ENCODE assay signal across 24 cellular contexts in genomic region chr1:221998186-221998612, GRCh38.
A peak's percentile ranks its signal among the peaks of the same experiment; 100 is the strongest.
DNase-seq lines count a peak whose midpoint lies in the region; ATAC-seq and TF ChIP-seq lines count a peak whose summit lies in the region.
"Had no signal": no experiment of that assay in that cellular context is flagged by ENCODE, and none has a peak within 500 bp of the region (broad histone marks: within the 10 kb centered on the region; RNA-seq: fewer than 3 reads in every experiment).

No MANE protein-coding gene starts in this region.

- H3K9me3 Mint-ChIP-seq in GM23338 (no peaks in the 10 kb centered on the region), T-cell (no peaks in the 10 kb centered on the region)
- no peaks in the 10 kb centered on the region for H3K9me3 Mint-ChIP-seq in effector memory CD8-positive, alpha-beta T cell
- H3K9me3 Mint-ChIP-seq: central memory CD8-positive, alpha-beta T cell; neural crest cell had no signal

- ATAC-seq in GM23338: no peak
- no peak for ATAC-seq in effector memory CD8-positive, alpha-beta T cell (replicated peaks)
- ATAC-seq in T-cell (replicated peaks in 1 of 4): no peak
- ATAC-seq: mucosa of descending colon; stimulated activated naive CD8-positive, alpha-beta T cell treated with anti-CD3 and anti-CD28 coated beads, Interleukin-15, Interleukin-2, amounts not matched to agents 100 U/mL and 50 U/mL, for 24 hours had no signal

- no peak overlapping the region for H3K9ac ChIP-seq in mesenchymal stem cell (ENCODE audit: low read length)

- no peaks in the 10 kb centered on the region for H3K79me2 ChIP-seq in GM23338 (replicated peaks; ENCODE audit: insufficient read depth)

- H3K27me3 ChIP-seq in GM23338 (ENCODE audit: insufficient read depth) (no peaks in the 10 kb centered on the region), mesenchymal stem cell (ENCODE audit: control insufficient read depth in 1 of 2, insufficient read depth in 1 of 2, low read length in 2 of 2) (no peaks in the 10 kb centered on the region)
- H3K27me3 ChIP-seq: transverse colon had no signal

- no peaks in the 10 kb centered on the region for H4K20me1 ChIP-seq in GM23338 (replicated peaks; ENCODE audit: insufficient read depth)

- H3K36me3 ChIP-seq in GM23338 (ENCODE audit: insufficient read depth) (no peaks in the 10 kb centered on the region), mesenchymal stem cell (ENCODE audit: control insufficient read depth in 1 of 2, insufficient read depth in 2 of 2, low read depth in 1 of 2, low read length in 2 of 2) (no peaks in the 10 kb centered on the region)
- H3K36me3 ChIP-seq: prostate gland, transverse colon had no signal

- DNase-seq in GM23338 (ENCODE audit: low spot score) (no peak), OCI-M1 (lab: John Stamatoyannopoulos, UW) (peak; percentile 46), choroid plexus epithelial cell (ENCODE audit: low read depth) (peak; percentile 71), mesenchymal stem cell (peak; percentile 49), NCI-H2081 (lab: John Stamatoyannopoulos, UW) (no peak), T-cell (no peak)
- DNase-seq in effector memory CD8-positive, alpha-beta T cell: no peak
- DNase-seq: activated CD4-positive, alpha-beta T cell treated with anti-CD3 and anti-CD28 coated beads, Interleukin-2, amount 50 U/mL, for 4 hours; activated CD8-positive, alpha-beta memory T cell treated with anti-CD3 and anti-CD28 coated beads, Interleukin-2, amount 50 U/mL, for 48 hours; activated effector memory CD4-positive, alpha-beta T cell treated with Interleukin-2 at 50 U/mL for 16 hours; CD8-positive, alpha-beta memory T cell; DMS79; H7; mucosa of descending colon; NCI-H1417 treated with DMSO at 0.1 percent for 48 hours; NCI-H510A treated with DMSO at 0.1 percent for 48 hours; small intestine; stimulated activated CD4-positive, alpha-beta T cell treated with anti-CD3 and anti-CD28 coated beads, Interleukin-4, amount 100 ng/mL, for 1 hour; stimulated activated naive CD8-positive, alpha-beta T cell treated with anti-CD3 and anti-CD28 coated beads, Interleukin-15, Interleukin-2, amounts not matched to agents 100 U/mL and 50 U/mL, for 24 hours; SW 1271; transverse colon had no signal

- no peak overlapping the region for H2BK12ac ChIP-seq in mesenchymal stem cell (ENCODE audit: low read length in 2 of 2)

- H3K4me2 ChIP-seq in GM23338: no peak overlapping the region
- no peak overlapping the region for H3K4me2 ChIP-seq in mesenchymal stem cell (ENCODE audit: low read length, poor library complexity, severe bottlenecking)

- no peaks in the 10 kb centered on the region for H3F3A ChIP-seq in GM23338 (replicated peaks; ENCODE audit: low read depth)

- H2BK120ac ChIP-seq in mesenchymal stem cell (ENCODE audit: low read depth, low read length): no peak overlapping the region

- H3K9me2 ChIP-seq in GM23338 (ENCODE audit: insufficient read depth): 0 out of 2 replicates have a peak, but pooled peaks cover 4% of the 10 kb centered on the region

- POLR2A ChIA-PET in T-cell (lab: Charles Lee): no interaction called here

- no peak overlapping the region for H3K4ac ChIP-seq in mesenchymal stem cell (ENCODE audit: low read depth in 1 of 2, low read length in 2 of 2)

- H3K9me3 ChIP-seq in mesenchymal stem cell (ENCODE audit: control insufficient read depth, low read length): no peaks in the 10 kb centered on the region
- H3K9me3 ChIP-seq: mucosa of descending colon, prostate gland, transverse colon had no signal

- H2AK5ac ChIP-seq in mesenchymal stem cell (ENCODE audit: low read length, severe bottlenecking): no peak overlapping the region

- H3K4me1 Mint-ChIP-seq in GM23338 (peaks cover 5% of the 10 kb centered on the region; the same call in 2 of the 3 replicates), T-cell (peaks cover 0 to 13% (median 4%) of the 10 kb centered on the region in 3 donors)
- H3K4me1 Mint-ChIP-seq in effector memory CD8-positive, alpha-beta T cell (ENCODE audit: low read depth in 2 of 2): peaks cover 3 to 10% of the 10 kb centered on the region in 2 donors
- H3K4me1 Mint-ChIP-seq: neural crest cell had no signal

- H2BK5ac ChIP-seq in mesenchymal stem cell (ENCODE audit: low read depth, low read length, poor library complexity, severe bottlenecking): no peak overlapping the region

- no peak overlapping the region for H3K4me3 ChIP-seq in GM23338
- H3K4me3 ChIP-seq in choroid plexus epithelial cell (ENCODE audit: low read depth, low read length): no peak overlapping the region
- no peak overlapping the region for H3K4me3 ChIP-seq in mesenchymal stem cell (ENCODE audit: insufficient read depth in 1 of 2, low read depth in 1 of 2, low read length in 2 of 2)
- H3K4me3 ChIP-seq: mucosa of descending colon, prostate gland, transverse colon had no signal

- CTCF ChIA-PET in T-cell (lab: Charles Lee): interaction anchor here in 1 of 2 donors (0.6 to 0.7 kb wide), 2 partner anchors 273 to 457 kb away, joined by 3 read pairs; no protein-coding TSS in a partner anchor

- H2AFZ ChIP-seq in GM23338: peak overlapping the region; percentile 80
- no peak overlapping the region for H2AFZ ChIP-seq in mesenchymal stem cell (ENCODE audit: low read depth, low read length)

- no peaks in the 10 kb centered on the region for H3K4me1 ChIP-seq in GM23338 (ENCODE audit: insufficient read depth)
- peaks cover 2% of the 10 kb centered on the region for H3K4me1 ChIP-seq in mesenchymal stem cell (ENCODE audit: control insufficient read depth, insufficient read depth, low read depth, low read length)
- H3K4me1 ChIP-seq: prostate gland, transverse colon had no signal

- H3K23ac ChIP-seq in mesenchymal stem cell (ENCODE audit: low read length in 2 of 2): no peak overlapping the region

- no peak overlapping the region for H3K27ac ChIP-seq in GM23338 (ENCODE audit: low read depth)
- H3K27ac ChIP-seq in mesenchymal stem cell (ENCODE audit: low read length, poor library complexity, severe bottlenecking): no peak overlapping the region
- H3K27ac ChIP-seq: prostate gland, transverse colon had no signal

- no peak overlapping the region for H3K14ac ChIP-seq in mesenchymal stem cell (ENCODE audit: low read length in 2 of 2)

- no peaks in the 10 kb centered on the region for H3K36me3 Mint-ChIP-seq in GM23338 (ENCODE audit: low read depth)
- no peaks in the 10 kb centered on the region for H3K36me3 Mint-ChIP-seq in effector memory CD8-positive, alpha-beta T cell (ENCODE audit: insufficient read depth)
- H3K36me3 Mint-ChIP-seq in T-cell: no peaks in the 10 kb centered on the region
- H3K36me3 Mint-ChIP-seq: CD8-positive, alpha-beta memory T cell had no signal

- H4K91ac ChIP-seq in mesenchymal stem cell (ENCODE audit: low read length): no peak overlapping the region

- H3K27ac Mint-ChIP-seq in GM23338 (0 out of 2 replicates have a peak overlapping the region, but pooled peaks have one; percentile 56), T-cell (no peak overlapping the region)
- no peak overlapping the region for H3K27ac Mint-ChIP-seq in effector memory CD8-positive, alpha-beta T cell
- H3K27ac Mint-ChIP-seq: CD8-positive, alpha-beta memory T cell had no signal

- TF ChIP-seq CTCF in GM23338 (conservative IDR thresholded peaks at IDR 0.05; ENCODE audit: low read depth in 2 of 2): no peak
- TF ChIP-seq CTCF in choroid plexus epithelial cell (conservative IDR thresholded peaks at IDR 0.05; ENCODE audit: low read depth, low read length): no peak

- H3K27me3 Mint-ChIP-seq in GM23338 (ENCODE audit: insufficient read depth, low read depth, poor library complexity): no peaks in the 10 kb centered on the region
- no peaks in the 10 kb centered on the region for H3K27me3 Mint-ChIP-seq in effector memory CD8-positive, alpha-beta T cell
- H3K27me3 Mint-ChIP-seq in T-cell: no peaks in the 10 kb centered on the region
- H3K27me3 Mint-ChIP-seq: central memory CD8-positive, alpha-beta T cell had no signal

- H4K8ac ChIP-seq in mesenchymal stem cell (ENCODE audit: low read length): no peak overlapping the region

- WGBS in mesenchymal stem cell: 55% methylated on average over 2 of the region's 2 CpGs

- H2BK15ac ChIP-seq in mesenchymal stem cell (ENCODE audit: low read depth, poor library complexity, severe bottlenecking): no peak overlapping the region

- H3K79me1 ChIP-seq in mesenchymal stem cell (replicated peaks; ENCODE audit: low read length, poor library complexity, severe bottlenecking): no peaks in the 10 kb centered on the region

- no peak overlapping the region for H3K4me3 Mint-ChIP-seq in GM23338
- no peak overlapping the region for H3K4me3 Mint-ChIP-seq in effector memory CD8-positive, alpha-beta T cell
- no peak overlapping the region for H3K4me3 Mint-ChIP-seq in T-cell
- H3K4me3 Mint-ChIP-seq: CD8-positive, alpha-beta memory T cell; central memory CD8-positive, alpha-beta T cell; neural crest cell had no signal

- no peak overlapping the region for H3K18ac ChIP-seq in mesenchymal stem cell (ENCODE audit: low read depth in 1 of 2, low read length in 2 of 2)

TF ChIP-seq in GM23338, 12 proteins besides CTCF, POLR2A, EP300 and RAD21 (continues in another document):
- TF ChIP-seq JUNB (IDR thresholded peaks at IDR 0.05; ENCODE audit: unreplicated experiment) (no peak), EZH2 (IDR thresholded peaks at IDR 0.05; ENCODE audit: low read depth, unreplicated experiment) (no peak)

Comparison
In these comparisons a context has a peak if more than half of its experiments do, and no peak if none do; other contexts are left out.
1. DNase-seq: peak in OCI-M1 (single experiment), choroid plexus epithelial cell (single experiment) and mesenchymal stem cell (single experiment); none in GM23338 (single experiment), effector memory CD8-positive, alpha-beta T cell (0 of 3), NCI-H2081 (0 of 2) and T-cell (0 of 34).